8 cellular contexts compared by ENCODE assay signal in the genomic region with DNA sequence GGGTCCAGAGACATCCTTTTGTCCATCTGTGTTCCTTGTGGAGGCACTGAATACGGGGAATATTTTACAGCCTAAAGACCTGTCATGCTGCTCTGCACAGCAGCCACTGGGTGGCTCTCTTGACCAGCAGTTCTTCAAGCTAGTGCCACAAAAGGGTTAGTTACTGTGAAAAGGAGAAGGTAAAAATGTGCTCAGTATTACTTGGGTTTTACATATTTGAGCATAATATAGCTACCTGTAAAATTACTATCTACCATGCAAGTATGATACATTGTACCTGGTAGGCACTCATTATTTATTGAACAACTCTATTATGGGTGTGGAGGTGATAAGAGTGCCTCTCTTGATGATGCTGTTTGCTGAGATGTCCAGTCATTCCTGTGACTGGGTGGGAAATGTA. TPM values are rescaled to one million over a fixed set of nuclear protein-coding genes. Genes with fewer than 3 reads are reported as not detected.
DNase-seq lines count a peak whose midpoint lies in the region; FAIRE-seq and TF ChIP-seq lines count a peak whose summit lies in the region.

No MANE protein-coding gene starts in this region.

- H3K27me3 ChIP-seq in A673 (replicated peaks; ENCODE audit: insufficient read depth, low read depth, low read length, poor library complexity) (no peaks in the 10 kb centered on the region), HAP-1 (ENCODE audit: low read depth) (no peaks in the 10 kb centered on the region), bronchial epithelial cell (ENCODE audit: control insufficient read depth, insufficient read depth, low read length) (no peaks in the 10 kb centered on the region)

- H3K27ac ChIP-seq in A673 (ENCODE audit: low read depth, low read length, poor library complexity, severe bottlenecking) = no peak overlapping the region

- H3K4me1 ChIP-seq in A673 (ENCODE audit: insufficient read depth, low read length, poor library complexity, severe bottlenecking) = no peaks in the 10 kb centered on the region
- H3K4me1 ChIP-seq in HAP-1 = peaks cover 16% of the 10 kb centered on the region

- in situ Hi-C loops in HAP-1 (cut with MboI; ENCODE audit: low sequenced_read_pairs) = loop anchor here (5.0 to 10.0 kb wide), 2 partner anchors 229 to 326 kb away; no protein-coding TSS in a partner anchor

- FAIRE-seq in bronchial epithelial cell (lab: Jason Lieb, UNC) = no peak

- H3K36me3 ChIP-seq in A673 (ENCODE audit: insufficient read depth, low read length, poor library complexity, severe bottlenecking) = no peaks in the 10 kb centered on the region
- 0 out of 2 replicates have a peak, but pooled peaks cover 3% of the 10 kb centered on the region for H3K36me3 ChIP-seq in HAP-1 (replicated peaks)
- peaks cover 6% of the 10 kb centered on the region for H3K36me3 ChIP-seq in bronchial epithelial cell (ENCODE audit: control insufficient read depth, insufficient read depth, low read length)

- no peaks in the 10 kb centered on the region for H3K9me3 ChIP-seq in A673 (ENCODE audit: low read depth, low read length, poor library complexity, severe bottlenecking)
- no peaks in the 10 kb centered on the region for H3K9me3 ChIP-seq in HAP-1

- H3K4me3 ChIP-seq in A673 (ENCODE audit: low read depth, low read length, poor library complexity, severe bottlenecking) (no peak overlapping the region), HAP-1 (no peak overlapping the region), bronchial epithelial cell (ENCODE audit: low read depth, low read length) (no peak overlapping the region)

- intact Hi-C loops in A673 (cut with micrococcal nuclease; ENCODE audit: unreplicated experiment) = loop anchor here (1.0 to 10.0 kb wide), 4 partner anchors 227 to 509 kb away; a partner anchor contains a TSS

- DNase-seq in A673 (ENCODE audit: low spot score) (peak; percentile 72), GM10266 (ENCODE audit: extremely low spot score) (peak; percentile 55), HAP-1 (ENCODE audit: low spot score in 2 of 2) (peak; percentile 73 to 80), M059J (ENCODE audit: low read depth) (peak; percentile 67), SHP77 (lab: John Stamatoyannopoulos, UW) (peak; percentile 50 to 62), bronchial epithelial cell (ENCODE audit: low read depth) (peak; percentile 59), kidney glomerular epithelial cell (lab: John Stamatoyannopoulos, UW) (peak; percentile 58)
- peak; percentile 48 for DNase-seq in stimulated activated CD8-positive, alpha-beta memory T cell treated with anti-CD3 and anti-CD28 coated beads, Interleukin-4, amount 100 ng/mL, for 48 hours

- CTCF ChIA-PET in A673 (lab: Charles Lee) = interaction anchor here (0.9 to 1.5 kb wide), 5 partner anchors 288 to 525 kb away, joined by 3 to 22 read pairs (median 5); no protein-coding TSS in a partner anchor

- TF ChIP-seq CTCF in A673 (conservative IDR thresholded peaks at IDR 0.05; ENCODE audit: low read depth, low read length) (peak; percentile 94), GM10266 (IDR thresholded peaks at IDR 0.05; ENCODE audit: control insufficient read depth, insufficient read depth, low read depth, missing control alignments) (peak; percentile 95), bronchial epithelial cell (IDR thresholded peaks at IDR 0.05; ENCODE audit: insufficient read depth, low read length, severe bottlenecking) (peak; percentile 79)

- no TSS peak for BruUV-seq in A673 (replicated peaks; lab: Mats Ljungman, UMichigan)

- POLR2A ChIA-PET in A673 (lab: Charles Lee; ENCODE audit: low non-redundant PET) = no interaction called here

RNA-seq across cellular contexts. Expression of a gene that starts 23.6 kb away (rescaled TPM):
- total RNA-seq in A673 (2021) = 0.86 and 1.8 TPM in 2 replicates
- 3.4 and 5.2 TPM in 2 replicates for total RNA-seq in M059J (2014; rRNA removed; shearing (Covaris generic))
- total RNA-seq in bronchial epithelial cell = 2.9 and 4.2 TPM in 2 replicates

RNA-seq across cellular contexts. Expression of a gene that starts 34.7 kb away (rescaled TPM):
- 8.7 and 12.8 TPM in 2 replicates for total RNA-seq in A673 (2021)
- total RNA-seq in M059J (2014; rRNA removed; shearing (Covaris generic)) = 7.9 and 14.5 TPM in 2 replicates
- 5.5 and 8.3 TPM in 2 replicates for total RNA-seq in bronchial epithelial cell
